8 cellular contexts compared by ENCODE assay signal in genomic region chr13:113951246-113951999, GRCh38. TPM values are rescaled to one million over a fixed set of nuclear protein-coding genes. Genes with fewer than 3 reads are reported as not detected.
DNase-seq lines count a peak whose midpoint lies in the region; ATAC-seq and TF ChIP-seq lines count a peak whose summit lies in the region.

No MANE protein-coding gene starts in this region.

- intact Hi-C loops in PC-3 (cut with micrococcal nuclease) = loop anchor here (1.0 to 2.0 kb wide), 2 partner anchors 64 to 167 kb away; no protein-coding TSS in a partner anchor
- intact Hi-C loops in Right ventricle myocardium superior (cut with DNase I) = loop anchor here (1.0 kb wide), 1 partner anchor 275 kb away; no protein-coding TSS in a partner anchor
- intact Hi-C loops in uterus (cut with DNase I; ENCODE audit: low total_unique reads) = no loop called here

- ATAC-seq in HG03025 (IDR thresholded peaks at IDR 0.05; ENCODE audit: low FRiP score, unreplicated experiment) (peak; percentile 57), PC-3 (peak; percentile 96), Right ventricle myocardium superior (ENCODE audit: poor library complexity) (peak; percentile 97)

- H3K36me3 ChIP-seq in PC-3 (ENCODE audit: low read depth, low read length) (no peaks in the 10 kb centered on the region), uterus (no peaks in the 10 kb centered on the region)

- no peaks in the 10 kb centered on the region for H3K4me1 ChIP-seq in PC-3 (ENCODE audit: insufficient read depth, low read length)
- peaks cover 4% of the 10 kb centered on the region in 2 donors for H3K4me1 ChIP-seq in uterus

- H3K9ac ChIP-seq in PC-3 (ENCODE audit: low read length) = no peak overlapping the region

- H3K9me3 ChIP-seq in PC-3 (ENCODE audit: low read length) (no peaks in the 10 kb centered on the region), uterus (no peaks in the 10 kb centered on the region)

- CTCF ChIA-PET in PC-3 (lab: Charles Lee) = no interaction called here

- no TSS peak for BruUV-seq in PC-3 (replicated peaks; lab: Mats Ljungman, UMichigan)

- peak overlapping the region; percentile 47; the same call in 1 of the 2 replicates for H3K4me2 ChIP-seq in PC-3 (ENCODE audit: low read length)

- no peaks in the 10 kb centered on the region for H4K20me1 ChIP-seq in PC-3 (ENCODE audit: low read length)

- no peak for TF ChIP-seq POLR2A in uterus (IDR thresholded peaks at IDR 0.05)

- TF ChIP-seq CTCF in PC-3 (conservative IDR thresholded peaks at IDR 0.05; ENCODE audit: low read depth, low read length) (peak; percentile 81), uterus (IDR thresholded peaks at IDR 0.05) (peak; percentile 89 to 95 (median 94))

- POLR2A ChIA-PET in PC-3 (lab: Charles Lee; ENCODE audit: unreplicated experiment) = no interaction called here

- H3K4me3 ChIP-seq in PC-3 (ENCODE audit: low read length) = no peak overlapping the region
- no peak overlapping the region for H3K4me3 ChIP-seq in uterus

- H3K9me2 ChIP-seq in PC-3 (replicated peaks; ENCODE audit: low read length) = no peaks in the 10 kb centered on the region

- DNase-seq in DMS 273 (lab: John Stamatoyannopoulos, UW; ENCODE audit: unreplicated experiment) (peak; percentile 84), DMS 273 treated with DMSO at 0.1 percent for 48 hours (lab: John Stamatoyannopoulos, UW) (no peak), PC-3 (peak; percentile 85), Right ventricle myocardium superior (peak; percentile 92), pons (ENCODE audit: low spot score) (peak; percentile 81), uterus (peak; percentile 83 to 88)
- DNase-seq in activated naive CD4-positive, alpha-beta T cell treated with anti-CD3 and anti-CD28 coated beads, Interleukin-2, amount 50 U/mL, for 16 hours = peak; percentile 68

- no peaks in the 10 kb centered on the region for H3K27me3 ChIP-seq in PC-3 (ENCODE audit: low read length)
- no peaks in the 10 kb centered on the region for H3K27me3 ChIP-seq in uterus

- H3K79me2 ChIP-seq in PC-3 (ENCODE audit: low read length) = no peaks in the 10 kb centered on the region

- 0 out of 2 replicates have a peak overlapping the region, but pooled peaks have one; percentile 22 for H2AFZ ChIP-seq in PC-3 (ENCODE audit: low read length)

- no peaks in the 10 kb centered on the region for H3F3A ChIP-seq in PC-3 (ENCODE audit: low read length, unreplicated experiment)

- H3K27ac ChIP-seq in PC-3 (ENCODE audit: low read length) = no peak overlapping the region
- no peak overlapping the region for H3K27ac ChIP-seq in uterus

RNA-seq across cellular contexts. Expression of gene C13orf46, which starts 22.5 kb away (rescaled TPM):
- 0.07 and 0.23 TPM in 2 replicates for total RNA-seq in PC-3 (2014; rRNA removed)
- 0.32 TPM for total RNA-seq in Right ventricle myocardium superior
- total RNA-seq in uterus = 1 to 10 TPM in 1 of 4 donors, under 1 TPM in 1, not detected in 2; 0.07 to 1.7 TPM
